8 cellular contexts compared by ENCODE assay signal in genomic region chr13:24511824-24512207, GRCh38. TPM values are rescaled to one million over a fixed set of nuclear protein-coding genes. Genes with fewer than 3 reads are reported as not detected.
DNase-seq lines count a peak whose midpoint lies in the region; ATAC-seq, FAIRE-seq and TF ChIP-seq lines count a peak whose summit lies in the region.

No MANE protein-coding gene starts in this region.

- TF ChIP-seq CTCF in KMS-11 (conservative IDR thresholded peaks at IDR 0.05; ENCODE audit: low read depth, low read length) (no peak), D721Med (IDR thresholded peaks at IDR 0.05; ENCODE audit: insufficient read depth, missing control alignments) (no peak)

- 3 to 4% (median 4%) methylated on average over 6 of the region's 6 CpGs for WGBS in adipose tissue, 3 donors
- WGBS in thymus, result 3% methylated on average over 6 of the region's 6 CpGs

- intact Hi-C loops in Right ventricle myocardium inferior (cut with DNase I), result no loop called here
- intact Hi-C loops in Right ventricle myocardium superior (cut with DNase I), result no loop called here

- no peak overlapping the region for H3K4me3 ChIP-seq in KMS-11 (IDR thresholded peaks at IDR 0.05; ENCODE audit: insufficient read depth, low read depth, low read length)
- H3K4me3 ChIP-seq in thymus (ENCODE audit: low read length), result peak overlapping the region; percentile 80

- H2AFZ ChIP-seq in KMS-11 (ENCODE audit: low read depth), result peak overlapping the region; percentile 83; the same call in 1 of the 2 replicates

- H3K9me3 ChIP-seq in thymus (ENCODE audit: control insufficient read depth), result no peaks in the 10 kb centered on the region

- H3K4me1 ChIP-seq in KMS-11 (ENCODE audit: low read depth, poor library complexity, severe bottlenecking) (peaks cover 18% of the 10 kb centered on the region), thymus (ENCODE audit: control insufficient read depth, insufficient read depth, low read length) (peaks cover 5% of the 10 kb centered on the region)

- DNase-seq in Right ventricle myocardium inferior (ENCODE audit: missing footprints) (no peak), Right ventricle myocardium superior (no peak), kidney glomerular epithelial cell (lab: John Stamatoyannopoulos, UW) (peak; percentile 59), OCI-M2 (lab: John Stamatoyannopoulos, UW; ENCODE audit: unreplicated experiment) (no peak), D721Med (ENCODE audit: insufficient read length, low spot score) (no peak)

- peaks cover 49% of the 10 kb centered on the region for H3K79me2 ChIP-seq in KMS-11 (ENCODE audit: insufficient read depth, low read depth)

- no peaks in the 10 kb centered on the region for H4K20me1 ChIP-seq in KMS-11 (ENCODE audit: insufficient read depth)

- no peak for FAIRE-seq in D721Med (lab: Jason Lieb, UNC)

- ATAC-seq in Right ventricle myocardium inferior, result peak; percentile 23
- no peak for ATAC-seq in Right ventricle myocardium superior (ENCODE audit: poor library complexity)

- H3K27me3 ChIP-seq in KMS-11 (ENCODE audit: insufficient read depth, low read depth) (no peaks in the 10 kb centered on the region), thymus (ENCODE audit: control insufficient read depth, insufficient read depth) (no peaks in the 10 kb centered on the region)

- H3K27ac ChIP-seq in KMS-11 (peak overlapping the region; percentile 78), adipose tissue (ENCODE audit: low read depth, low read length) (peak overlapping the region; percentile 36), thymus (ENCODE audit: low read depth) (peak overlapping the region; percentile 93)

- H3K36me3 ChIP-seq in KMS-11 (ENCODE audit: insufficient read depth), result no peaks in the 10 kb centered on the region
- no peaks in the 10 kb centered on the region for H3K36me3 ChIP-seq in thymus (ENCODE audit: control insufficient read depth, insufficient read depth)

- H3K9ac ChIP-seq in KMS-11, result peak overlapping the region; percentile 87

- peak overlapping the region; percentile 84 for H3K4me2 ChIP-seq in KMS-11

RNA-seq across cellular contexts. Expression of gene PARP4, which starts 0.8 kb away (rescaled TPM):
- 26.0 TPM for total RNA-seq in Right ventricle myocardium inferior
- total RNA-seq in Right ventricle myocardium superior, result 24.7 TPM
- polyA plus RNA-seq in adipose tissue, result 10 to 100 TPM; 11.6 to 13.0 (median 12.4) TPM
- 24.7 TPM for polyA plus RNA-seq in thymus

Comparison
In these comparisons a context has a peak if more than half of its experiments do, and no peak if none do; other contexts are left out.
1. H3K27ac ChIP-seq: peak in every context shown above with its lines; median percentile 93 in thymus; 78 in KMS-11; 36 in adipose tissue.